Comparison of ENCODE assay signal across 8 cellular contexts in genomic region chr6:108914235-108915022, GRCh38.
DNase-seq lines count a peak whose midpoint lies in the region; ATAC-seq and TF ChIP-seq lines count a peak whose summit lies in the region.

No MANE protein-coding gene starts in this region.

- DNase-seq in GM12865 (ENCODE audit: low read depth) (peak; percentile 37), NCI-H69 (lab: John Stamatoyannopoulos, UW) (peak; percentile 86), adrenal gland (peak in 1 of 7 donors; percentile 27), islet precursor cell (no peak)

- no peak overlapping the region for H3K27ac ChIP-seq in adrenal gland
- H3K27ac ChIP-seq in layer of hippocampus (ENCODE audit: low read depth, low read length): peak overlapping the region; percentile 13

- H3K9me3 ChIP-seq in adrenal gland (replicated peaks in 1 of 3): no peaks in the 10 kb centered on the region

- TF ChIP-seq CTCF in GM12865 (IDR thresholded peaks at IDR 0.05; ENCODE audit: insufficient read depth, low read depth, low read length, missing control alignments) (peak; percentile 63), adrenal gland (IDR thresholded peaks at IDR 0.05) (peak in 4 of 6 experiments; percentile 29 to 37 (median 34))

- H3K36me3 ChIP-seq in adrenal gland (replicated peaks in 1 of 2): no peaks in the 10 kb centered on the region

- intact Hi-C loops in adrenal gland (cut with DNase I): no loop called here

- H3K27me3 ChIP-seq in adrenal gland: no peaks in the 10 kb centered on the region
- no peaks in the 10 kb centered on the region for H3K27me3 ChIP-seq in layer of hippocampus (ENCODE audit: control insufficient read depth, insufficient read depth, low read length)

- H3K4me3 ChIP-seq in GM12865 (ENCODE audit: low read depth, low read length): no peak overlapping the region
- H3K4me3 ChIP-seq in adrenal gland: no peak overlapping the region

- no peaks in the 10 kb centered on the region for H3K4me1 ChIP-seq in adrenal gland (replicated peaks in 1 of 2)

- ATAC-seq in GM21825 (IDR thresholded peaks at IDR 0.05; ENCODE audit: unreplicated experiment): no peak
- no peak for ATAC-seq in GM18861 (IDR thresholded peaks at IDR 0.05; ENCODE audit: unreplicated experiment)
- ATAC-seq in GM18909 (IDR thresholded peaks at IDR 0.05; ENCODE audit: poor library complexity, unreplicated experiment): no peak

- no peak for TF ChIP-seq POLR2A in adrenal gland (IDR thresholded peaks at IDR 0.05)

- WGBS in adrenal gland, 4 donors: 60 to 75% (median 66%) methylated on average over 4 of the region's 4 CpGs
